ENCODE assay signal across 15 cellular contexts in genomic region chr15:81289910-81290309, GRCh38.
"Had no signal": no experiment of that assay in that cellular context is flagged by ENCODE, and none has a peak within 500 bp of the region (broad histone marks: within the 10 kb centered on the region; RNA-seq: fewer than 3 reads in every experiment).

No MANE protein-coding gene starts in this region.

- H3K9me3 ChIP-seq: ascending aorta, esophagus squamous epithelium, heart left ventricle, left ventricle myocardium inferior, uterus had no signal

- FAIRE-seq: keratinocyte had no signal

- H3K4me3 Mint-ChIP-seq: neural crest cell had no signal

- DNase-seq: activated T-cell treated with anti-CD3 and anti-CD28 coated beads for 4 hours; esophagus squamous epithelium; foreskin melanocyte; heart left ventricle; left ventricle myocardium inferior; mesendoderm; stimulated activated CD4-positive, alpha-beta T cell treated with anti-CD3 and anti-CD28 coated beads, Interleukin-4, amount 100 ng/mL, for 1 hour; stimulated activated CD8-positive, alpha-beta memory T cell treated with anti-CD3 and anti-CD28 coated beads, Interleukin-4, amount 100 ng/mL, for 48 hours; SW 1271; T-helper 9 cell; uterus had no signal

- H3K27me3 ChIP-seq: ascending aorta, esophagus squamous epithelium, heart left ventricle, uterus had no signal

- H3K4me1 ChIP-seq: ascending aorta, uterus had no signal

- H3K4me3 ChIP-seq: ascending aorta, esophagus squamous epithelium, heart left ventricle, left ventricle myocardium inferior, uterus had no signal

- ATAC-seq: heart left ventricle had no signal

- H3K27ac Mint-ChIP-seq: activated T-helper 2 cell treated with anti-CD3 and anti-CD28 coated beads, Interferon-gamma antibody, Interleukin-2, Interleukin-4, amounts not matched to agents 10 μg/mL and 5 μg/mL and 100 μg/mL, durations not matched to agents 14 hours and 24 hours and 36 hours had no signal

- H3K27ac ChIP-seq: ascending aorta, esophagus squamous epithelium, heart left ventricle, left ventricle myocardium inferior, uterus had no signal

- H3K36me3 ChIP-seq: ascending aorta, uterus had no signal

- H3K9me3 Mint-ChIP-seq: neural crest cell had no signal
